ENCODE assay signal across 2 cellular contexts in genomic region chr16:65327346-65327745, GRCh38.
TF ChIP-seq lines count a peak whose summit lies in the region.

No MANE protein-coding gene starts in this region.

TF ChIP-seq in IMR-90, 13 proteins besides CTCF, POLR2A, EP300 and RAD21:
- TF ChIP-seq MAFK (IDR thresholded peaks at IDR 0.05; ENCODE audit: low read depth, low read length), result no peak
- TF ChIP-seq FOS (IDR thresholded peaks at IDR 0.05; ENCODE audit: low read depth, low read length), result no peak
- TF ChIP-seq MAZ (IDR thresholded peaks at IDR 0.05; ENCODE audit: borderline replicate concordance, low read depth, low read length), result no peak
- no peak for TF ChIP-seq BHLHE40 (IDR thresholded peaks at IDR 0.05; ENCODE audit: low read depth, low read length)
- no peak for TF ChIP-seq CHD1 (IDR thresholded peaks at IDR 0.05; ENCODE audit: low read depth, low read length)
- TF ChIP-seq ELK1 (IDR thresholded peaks at IDR 0.05; ENCODE audit: borderline replicate concordance, low read depth, low read length), result no peak
- no peak for TF ChIP-seq SMC3 (IDR thresholded peaks at IDR 0.05; ENCODE audit: low read depth, low read length)
- TF ChIP-seq MXI1 (IDR thresholded peaks at IDR 0.05; ENCODE audit: borderline replicate concordance, low read depth, low read length), result no peak
- no peak for TF ChIP-seq RCOR1 (IDR thresholded peaks at IDR 0.05; ENCODE audit: insufficient replicate concordance, low read length)
- no peak for TF ChIP-seq CEBPB (IDR thresholded peaks at IDR 0.05; ENCODE audit: low read depth, low read length)
- no peak for TF ChIP-seq RFX5 (IDR thresholded peaks at IDR 0.05; ENCODE audit: low read depth, low read length)
- TF ChIP-seq NFE2L2 (IDR thresholded peaks at IDR 0.05; ENCODE audit: low read depth, low read length), result no peak
- TF ChIP-seq USF2 (IDR thresholded peaks at IDR 0.05; ENCODE audit: low read depth, low read length), result no peak
TF ChIP-seq in IMR-90: peak in this region for 0.

TF ChIP-seq in endothelial cell of umbilical vein, 7 proteins besides CTCF, POLR2A, EP300 and RAD21:
- peak; percentile 62 for TF ChIP-seq GATA2 (IDR thresholded peaks at IDR 0.05; ENCODE audit: insufficient read depth, insufficient read length, low read depth, low read length)
- TF ChIP-seq JUN (IDR thresholded peaks at IDR 0.05; ENCODE audit: borderline replicate concordance, insufficient read depth, insufficient read length, low read depth), result no peak
- TF ChIP-seq MAX (IDR thresholded peaks at IDR 0.05; ENCODE audit: insufficient read depth, insufficient read length), result no peak
- no peak for TF ChIP-seq FOS (IDR thresholded peaks at IDR 0.05; ENCODE audit: borderline replicate concordance, insufficient read depth, low read length)
- TF ChIP-seq POLR2AphosphoS5 (IDR thresholded peaks at IDR 0.05; ENCODE audit: insufficient read depth, low read depth, low read length), result no peak
